Comparison of ENCODE assay signal across 1 cellular context in genomic region chr6:31680841-31681671, GRCh38.
TF ChIP-seq lines count a peak whose summit lies in the region.

LY6G5C (minus strand) TSS chr6:31681067; CDS start chr6:31680373, 694 bp downstream.

TF ChIP-seq in GM12878, 131 proteins besides CTCF, POLR2A, EP300 and RAD21 (continued from another document and continues in another):
- 0 out of 2 replicates have a peak, but pooled peaks have one; percentile 49 for TF ChIP-seq ZNF687 (IDR thresholded peaks at IDR 0.05)
- TF ChIP-seq ATF3 (IDR thresholded peaks at IDR 0.05; ENCODE audit: borderline replicate concordance, extremely low read depth, low read depth, low read length) = no peak
- no peak for TF ChIP-seq BACH1 (IDR thresholded peaks at IDR 0.05; ENCODE audit: borderline replicate concordance)
- TF ChIP-seq ZNF24 (IDR thresholded peaks at IDR 0.05) = 0 out of 2 replicates have a peak, but pooled peaks have one; percentile 8
- no peak for TF ChIP-seq SIX5 (IDR thresholded peaks at IDR 0.05; ENCODE audit: low read depth, low read length, severe bottlenecking)
- no peak for TF ChIP-seq CBFB (IDR thresholded peaks at IDR 0.05; ENCODE audit: low read depth)
- no peak for TF ChIP-seq JUNB (IDR thresholded peaks at IDR 0.05)
- TF ChIP-seq MEF2B (IDR thresholded peaks at IDR 0.05; ENCODE audit: partially characterized antibody, poor library complexity, severe bottlenecking) = peak; percentile 63
- TF ChIP-seq KAT2A (conservative IDR thresholded peaks at IDR 0.05; ENCODE audit: control insufficient read depth, low read depth, low read length) = no peak
- no peak for TF ChIP-seq KLF5 (IDR thresholded peaks at IDR 0.05; ENCODE audit: partially characterized antibody)
- 0 out of 2 replicates have a peak, but pooled peaks have one; percentile 18 for TF ChIP-seq MEF2A (IDR thresholded peaks at IDR 0.05; ENCODE audit: insufficient read depth, low read depth, low read length)
- TF ChIP-seq BHLHE40 (IDR thresholded peaks at IDR 0.05; ENCODE audit: borderline replicate concordance in 1 of 2, low read depth in 2 of 2, low read length in 1 of 2) = 0 out of 4 replicates have a peak, but pooled peaks of 1 of the 2 experiments have one; percentile 8
- TF ChIP-seq CHD4 (IDR thresholded peaks at IDR 0.05) = no peak
- no peak for TF ChIP-seq MAX (IDR thresholded peaks at IDR 0.05; ENCODE audit: low read depth, low read length)
- no peak for TF ChIP-seq TCF3 (IDR thresholded peaks at IDR 0.05; ENCODE audit: borderline replicate concordance, insufficient read depth, low read depth, low read length)
- no peak for TF ChIP-seq LARP7 (IDR thresholded peaks at IDR 0.05)
- no peak for TF ChIP-seq RAD51 (IDR thresholded peaks at IDR 0.05)
- TF ChIP-seq POU2F2 (IDR thresholded peaks at IDR 0.05; ENCODE audit: borderline replicate concordance, low read depth, low read length) = no peak
- no peak for TF ChIP-seq ZBTB4 (CRISPR knock-in tag; IDR thresholded peaks at IDR 0.05)
- TF ChIP-seq RBBP5 (conservative IDR thresholded peaks at IDR 0.05) = no peak
- TF ChIP-seq BCLAF1 (IDR thresholded peaks at IDR 0.05) = no peak
- no peak for TF ChIP-seq NFYA (IDR thresholded peaks at IDR 0.05; ENCODE audit: borderline replicate concordance, low read depth, low read length)
- no peak for TF ChIP-seq WRNIP1 (IDR thresholded peaks at IDR 0.05; ENCODE audit: borderline replicate concordance, low read depth, low read length)
- TF ChIP-seq IRF3 (IDR thresholded peaks at IDR 0.05) = no peak
- no peak for TF ChIP-seq ESRRA (IDR thresholded peaks at IDR 0.05; ENCODE audit: low read length)
- no peak for TF ChIP-seq ZZZ3 (IDR thresholded peaks at IDR 0.05; ENCODE audit: control insufficient read depth, insufficient read length, low read depth)
- no peak; the same call in 1 of the 2 replicates for TF ChIP-seq FOXM1 (IDR thresholded peaks at IDR 0.05; ENCODE audit: low read depth, low read length)
- TF ChIP-seq NR2F1 (conservative IDR thresholded peaks at IDR 0.05) = no peak
- TF ChIP-seq SREBF1 (IDR thresholded peaks at IDR 0.05; ENCODE audit: low read length) = no peak
- no peak for TF ChIP-seq SUZ12 (IDR thresholded peaks at IDR 0.05; ENCODE audit: unreplicated experiment)
- TF ChIP-seq BMI1 (IDR thresholded peaks at IDR 0.05; ENCODE audit: borderline replicate concordance) = no peak
- TF ChIP-seq SUPT20H (IDR thresholded peaks at IDR 0.05; ENCODE audit: borderline replicate concordance, control insufficient read depth, low read depth, low read length) = no peak
- 0 out of 2 replicates have a peak, but pooled peaks have one; percentile 37 for TF ChIP-seq GATAD2B (conservative IDR thresholded peaks at IDR 0.05; ENCODE audit: low read depth)
- 0 out of 2 replicates have a peak, but pooled peaks have one; percentile 27 for TF ChIP-seq ZNF592 (IDR thresholded peaks at IDR 0.05)
- TF ChIP-seq CREB1 (IDR thresholded peaks at IDR 0.05; ENCODE audit: low read depth) = no peak
- no peak for TF ChIP-seq ZNF217 (IDR thresholded peaks at IDR 0.05)
- TF ChIP-seq NFIC (IDR thresholded peaks at IDR 0.05; ENCODE audit: low read depth, low read length) = no peak
- TF ChIP-seq GABPA (IDR thresholded peaks at IDR 0.05; ENCODE audit: low read depth) = no peak
- TF ChIP-seq YBX1 (IDR thresholded peaks at IDR 0.05) = no peak
- no peak for TF ChIP-seq ZBTB40 (IDR thresholded peaks at IDR 0.05; ENCODE audit: borderline replicate concordance)
